In genomic region chr16:22372882-22373661, GRCh38 we compare ENCODE assay signal across 8 cellular contexts. TPM values are rescaled to one million over a fixed set of nuclear protein-coding genes. Genes with fewer than 3 reads are reported as not detected.
DNase-seq lines count a peak whose midpoint lies in the region; ATAC-seq and TF ChIP-seq lines count a peak whose summit lies in the region.

No MANE protein-coding gene starts in this region.

- no peak overlapping the region for H2AFZ ChIP-seq in OCI-LY1 (ENCODE audit: low read length)
- no peak overlapping the region for H2AFZ ChIP-seq in neural progenitor cell (replicated peaks)

- no peaks in the 10 kb centered on the region for H3K27me3 ChIP-seq in CD4-positive, alpha-beta T cell (ENCODE audit: control insufficient read depth, insufficient read depth, low read length)
- H3K27me3 ChIP-seq in OCI-LY1 (ENCODE audit: insufficient read depth, low read length) (no peaks in the 10 kb centered on the region), neural progenitor cell (peaks cover 30% of the 10 kb centered on the region)

- H3K4me2 ChIP-seq in OCI-LY1 (ENCODE audit: low read length), result peak overlapping the region; percentile 87
- peak overlapping the region; percentile 82 for H3K4me2 ChIP-seq in neural progenitor cell

- intact Hi-C loops in CD4-positive, alpha-beta T cell (cut with DNase I, micrococcal nuclease), result loop anchor here in 1 of 2 experiments (2.0 to 10.0 kb wide), 4 partner anchors 14 to 186 kb away; no protein-coding TSS in a partner anchor

- POLR2A ChIA-PET in CD4-positive, alpha-beta T cell (lab: Charles Lee), result interaction anchor here (0.5 to 7.6 kb wide), 17 partner anchors 8 to 182 kb away, joined by 3 to 327 read pairs (median 6); partner anchors contain the start of gene POLR3E

- CTCF ChIA-PET in CD4-positive, alpha-beta T cell (lab: Charles Lee), result interaction anchor here (0.9 to 2.0 kb wide), 5 partner anchors 12 to 54 kb away, joined by 3 to 7 read pairs (median 5); no protein-coding TSS in a partner anchor

- no peak for DNase-seq in CD4-positive, alpha-beta T cell
- DNase-seq in effector memory CD8-positive, alpha-beta T cell, result no peak
- peak; percentile 25 for DNase-seq in neural progenitor cell (ENCODE audit: low spot score)
- DNase-seq in GM19240 (ENCODE audit: insufficient read length, low spot score), result no peak
- no peak for DNase-seq in NOMO-1 treated with dmso at 0.1 percent for 144 hours (lab: John Stamatoyannopoulos, UW; ENCODE audit: unreplicated experiment)
- DNase-seq in NOMO-1 treated with DMSO at 0.1 percent for 48 hours (lab: John Stamatoyannopoulos, UW; ENCODE audit: unreplicated experiment), result no peak

- H3K9ac ChIP-seq in OCI-LY1 (ENCODE audit: low read length) (peak overlapping the region; percentile 89), neural progenitor cell (no peak overlapping the region)

- no peaks in the 10 kb centered on the region for H3K9me3 ChIP-seq in CD4-positive, alpha-beta T cell (ENCODE audit: control insufficient read depth, low read length)
- H3K9me3 ChIP-seq in OCI-LY1 (ENCODE audit: low read length) (no peaks in the 10 kb centered on the region), neural progenitor cell (ENCODE audit: low read depth) (no peaks in the 10 kb centered on the region)

- no peaks in the 10 kb centered on the region for H3K9me3 Mint-ChIP-seq in CD4-positive, alpha-beta T cell
- no peaks in the 10 kb centered on the region for H3K9me3 Mint-ChIP-seq in effector memory CD8-positive, alpha-beta T cell
- H3K9me3 Mint-ChIP-seq in neural progenitor cell, result no peaks in the 10 kb centered on the region

- peak overlapping the region; percentile 99 for H3K4me3 Mint-ChIP-seq in CD4-positive, alpha-beta T cell
- peak overlapping the region; percentile 97 to 99 for H3K4me3 Mint-ChIP-seq in effector memory CD8-positive, alpha-beta T cell
- H3K4me3 Mint-ChIP-seq in neural progenitor cell, result peak overlapping the region; percentile 89

- H3K4me3 ChIP-seq in OCI-LY1 (ENCODE audit: low read depth, low read length, poor library complexity, severe bottlenecking), result peak overlapping the region; percentile 93
- H3K4me3 ChIP-seq in neural progenitor cell, result peak overlapping the region; percentile 74

- H3K79me2 ChIP-seq in OCI-LY1 (ENCODE audit: insufficient read depth, low read length) (peaks cover 52% of the 10 kb centered on the region), neural progenitor cell (ENCODE audit: low read depth) (peaks cover 50% of the 10 kb centered on the region)

- H3K4me1 ChIP-seq in OCI-LY1 (ENCODE audit: insufficient read depth, low read length, severe bottlenecking), result peaks cover 57% of the 10 kb centered on the region
- peaks cover 30% of the 10 kb centered on the region for H3K4me1 ChIP-seq in neural progenitor cell

- ATAC-seq in CD4-positive, alpha-beta T cell (ENCODE audit: poor library complexity), result no peak
- ATAC-seq in effector memory CD8-positive, alpha-beta T cell (replicated peaks), result no peak
- no peak for ATAC-seq in GM19351 (IDR thresholded peaks at IDR 0.05; ENCODE audit: unreplicated experiment)

- H3K9me2 ChIP-seq in OCI-LY1 (ENCODE audit: low read depth, low read length), result no peaks in the 10 kb centered on the region

- H4K20me1 ChIP-seq in OCI-LY1 (ENCODE audit: insufficient read depth, low read length) (no peaks in the 10 kb centered on the region), neural progenitor cell (ENCODE audit: low read depth) (peaks cover 51% of the 10 kb centered on the region)

- peak overlapping the region; percentile 83 for H3K27ac ChIP-seq in CD4-positive, alpha-beta T cell (ENCODE audit: low read depth, low read length)
- H3K27ac ChIP-seq in OCI-LY1 (ENCODE audit: low read depth, low read length, poor library complexity, severe bottlenecking) (peak overlapping the region; percentile 51), neural progenitor cell (no peak overlapping the region)

- H3K36me3 Mint-ChIP-seq in CD4-positive, alpha-beta T cell (ENCODE audit: low read depth), result peaks cover 48% of the 10 kb centered on the region
- peaks cover 20% of the 10 kb centered on the region for H3K36me3 Mint-ChIP-seq in effector memory CD8-positive, alpha-beta T cell (ENCODE audit: insufficient read depth)
- H3K36me3 Mint-ChIP-seq in neural progenitor cell, result no peaks in the 10 kb centered on the region

- peaks cover 69% of the 10 kb centered on the region for H3K4me1 Mint-ChIP-seq in CD4-positive, alpha-beta T cell (ENCODE audit: low read depth)
- H3K4me1 Mint-ChIP-seq in effector memory CD8-positive, alpha-beta T cell (ENCODE audit: low read depth in 2 of 2), result peaks cover 37 to 45% of the 10 kb centered on the region in 2 donors
- H3K4me1 Mint-ChIP-seq in neural progenitor cell, result peaks cover 31% of the 10 kb centered on the region

- peak overlapping the region; percentile 97 for H3K27ac Mint-ChIP-seq in CD4-positive, alpha-beta T cell
- H3K27ac Mint-ChIP-seq in effector memory CD8-positive, alpha-beta T cell, result peak overlapping the region; percentile 70 to 87
- H3K27ac Mint-ChIP-seq in neural progenitor cell, result no peak overlapping the region

- H3F3A ChIP-seq in OCI-LY1 (ENCODE audit: insufficient read depth, low read length), result no peaks in the 10 kb centered on the region
- peaks cover 33% of the 10 kb centered on the region for H3F3A ChIP-seq in neural progenitor cell (ENCODE audit: low read depth)

- H3K36me3 ChIP-seq in OCI-LY1 (ENCODE audit: insufficient read depth, low read length) (peaks cover 17% of the 10 kb centered on the region; the same call in 1 of the 2 replicates), neural progenitor cell (no peaks in the 10 kb centered on the region)

- no peak for TF ChIP-seq CTCF in CD4-positive, alpha-beta T cell (IDR thresholded peaks at IDR 0.05)
- no peak for TF ChIP-seq CTCF in OCI-LY1 (IDR thresholded peaks at IDR 0.05; ENCODE audit: low read length)
- no peak for TF ChIP-seq CTCF in neural progenitor cell (IDR thresholded peaks at IDR 0.05)

- no peaks in the 10 kb centered on the region for H3K27me3 Mint-ChIP-seq in CD4-positive, alpha-beta T cell
- H3K27me3 Mint-ChIP-seq in effector memory CD8-positive, alpha-beta T cell, result no peaks in the 10 kb centered on the region
- peaks cover 7% of the 10 kb centered on the region for H3K27me3 Mint-ChIP-seq in neural progenitor cell (ENCODE audit: insufficient read depth, low read depth)

RNA-seq across cellular contexts. Expression of gene CDR2, which starts 1.3 kb away (rescaled TPM):
- total RNA-seq in CD4-positive, alpha-beta T cell, result 100 to 1,000 TPM; 104 to 113 TPM
- total RNA-seq in neural progenitor cell (ENCODE audit: low replicate concordance), result 20.4 and 28.0 TPM in 2 replicates
